ENCODE assay signal across 8 cellular contexts in the genomic region with DNA sequence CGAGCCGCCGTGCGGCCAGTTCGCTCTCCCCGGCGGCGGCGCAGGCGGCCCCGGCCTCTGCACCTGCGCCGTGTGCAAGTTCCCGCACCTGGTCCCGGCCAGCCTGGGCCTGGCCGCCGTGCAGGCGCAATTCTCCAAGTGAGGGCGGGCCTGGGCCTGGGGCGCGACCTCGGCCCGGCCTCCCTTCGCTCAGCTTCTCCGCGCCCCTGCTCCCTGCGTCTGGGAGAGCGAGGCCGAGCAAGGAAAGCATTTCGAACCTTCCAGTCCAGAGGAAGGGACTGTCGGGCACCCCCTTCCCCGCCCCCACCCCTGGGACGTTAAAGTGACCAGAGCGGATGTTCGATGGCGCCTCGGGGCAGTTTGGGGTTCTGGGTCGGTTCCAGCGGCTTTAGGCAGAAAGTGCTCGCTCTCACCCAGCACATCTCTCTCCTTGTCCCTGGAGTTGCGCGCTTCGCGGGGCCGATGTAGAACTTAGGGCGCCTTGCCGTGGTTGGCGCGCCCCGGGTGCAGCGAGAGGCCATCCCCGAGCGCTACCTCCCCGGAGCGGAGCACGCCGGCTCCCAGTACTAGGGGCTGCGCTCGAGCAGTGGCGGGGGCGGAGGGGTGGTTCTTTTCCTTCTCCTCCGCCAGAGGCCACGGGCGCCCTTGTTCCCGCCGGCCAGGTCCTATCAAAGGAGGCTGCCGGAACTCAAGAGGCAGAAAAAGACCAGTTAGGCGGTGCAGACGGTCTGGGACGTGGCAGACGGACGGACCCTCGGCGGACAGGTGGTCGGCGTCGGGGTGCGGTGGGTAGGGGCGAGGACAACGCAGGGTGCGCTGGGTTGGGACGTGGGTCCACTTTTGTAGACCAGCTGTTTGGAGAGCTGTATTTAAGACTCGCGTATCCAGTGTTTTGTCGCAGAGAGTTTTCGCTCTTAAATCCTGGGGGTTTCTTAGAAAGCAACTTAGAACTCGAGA. TPM values are rescaled to one million over a fixed set of nuclear protein-coding genes. Genes with fewer than 3 reads are reported as not detected.
DNase-seq lines count a peak whose midpoint lies in the region; ATAC-seq, FAIRE-seq and TF ChIP-seq lines count a peak whose summit lies in the region.

No MANE protein-coding gene starts in this region.

- in situ Hi-C loops in GM23248 (cut with MboI), result no loop called here

- peak overlapping the region; percentile 84 to 88 for H3K4me3 Mint-ChIP-seq in activated T-cell treated with anti-CD3 and anti-CD28 coated beads, Interleukin-2, amount 50 U/mL, for 72 hours

- no peak for FAIRE-seq in A549 (lab: Jason Lieb, UNC)

- H3K4me1 ChIP-seq in A549 (0 out of 3 replicates have a peak, but pooled peaks cover 4% of the 10 kb centered on the region), GM23248 (ENCODE audit: insufficient read depth) (no peaks in the 10 kb centered on the region)

- TF ChIP-seq RAD21 in A549 (conservative IDR thresholded peaks at IDR 0.05 in 1 of 2, IDR thresholded peaks at IDR 0.05 in 1 of 2), result no peak

- no peak overlapping the region for H3K27ac ChIP-seq in A549
- no peak overlapping the region for H3K27ac ChIP-seq in GM23248

- no peaks in the 10 kb centered on the region for H3F3A ChIP-seq in GM23248 (ENCODE audit: insufficient read depth)

- no peak for TF ChIP-seq EP300 in A549 (IDR thresholded peaks at IDR 0.05)

- no peak overlapping the region for H3K27ac Mint-ChIP-seq in activated T-cell treated with anti-CD3 and anti-CD28 coated beads, Interleukin-2, amount 50 U/mL, for 72 hours

- H3K4me3 ChIP-seq in A549, result peak overlapping the region; percentile 42
- H3K4me3 ChIP-seq in GM23248, result peak overlapping the region; percentile 56
- peak overlapping the region; percentile 13 for H3K4me3 ChIP-seq in iPS-11a (ENCODE audit: low read depth, low read length)

- no peaks in the 10 kb centered on the region for H4K20me1 ChIP-seq in GM23248 (ENCODE audit: insufficient read depth)

- WGBS in A549 (ENCODE audit: missing lambda C conversion rate), result 11% methylated on average over 8 of the region's 87 CpGs
- 3% methylated on average over 73 to 86 of the region's 87 CpGs for WGBS in GM23248 (ENCODE audit: low coverage in 1 of 2, low lambda C conversion rate in 2 of 2, missing lambda C conversion rate in 2 of 2), 2 experiments

- H3K9me3 Mint-ChIP-seq in activated T-cell treated with anti-CD3 and anti-CD28 coated beads, Interleukin-2, amount 50 U/mL, for 72 hours, result peaks cover 0 to 2% of the 10 kb centered on the region in 2 donors

- peak overlapping the region; percentile 85 for H3K4me2 ChIP-seq in A549
- peak overlapping the region; percentile 36 for H3K4me2 ChIP-seq in GM23248 (ENCODE audit: unreplicated experiment)

- no peak overlapping the region for H3K9ac ChIP-seq in GM23248

- no peak for TF ChIP-seq CTCF in A549 (IDR thresholded peaks at IDR 0.05)

- H3K27me3 ChIP-seq in GM23248 (replicated peaks; ENCODE audit: insufficient read depth), result peaks cover 87% of the 10 kb centered on the region

- no peaks in the 10 kb centered on the region for H3K9me2 ChIP-seq in GM23248 (ENCODE audit: insufficient read depth)

- no peaks in the 10 kb centered on the region for H3K36me3 ChIP-seq in GM23248 (ENCODE audit: low read depth)

- H2AFZ ChIP-seq in GM23248, result 0 out of 2 replicates have a peak overlapping the region, but pooled peaks have one; percentile 34

- no peak for TF ChIP-seq POLR2A in A549 (IDR thresholded peaks at IDR 0.05; ENCODE audit: low read length)

- peaks cover 70% of the 10 kb centered on the region for H3K27me3 Mint-ChIP-seq in activated T-cell treated with anti-CD3 and anti-CD28 coated beads, Interleukin-2, amount 50 U/mL, for 72 hours (ENCODE audit: low read depth)

- H3K4me1 Mint-ChIP-seq in activated T-cell treated with anti-CD3 and anti-CD28 coated beads, Interleukin-2, amount 50 U/mL, for 72 hours (ENCODE audit: low read depth), result peaks cover 16% of the 10 kb centered on the region

- H3K79me2 ChIP-seq in GM23248 (ENCODE audit: insufficient read depth), result no peaks in the 10 kb centered on the region

- peak in 1 of 2 experiments; percentile 30 for DNase-seq in A549 (ENCODE audit: low read depth in 1 of 2, low spot score in 1 of 2)
- DNase-seq in GM23248, result peak; percentile 13
- peak; percentile 21 to 25 for DNase-seq in activated T-cell treated with anti-CD3 and anti-CD28 coated beads, Interleukin-2, amount 50 U/mL, for 72 hours
- peak; percentile 20 to 39 for DNase-seq in stimulated activated CD4-positive, alpha-beta T cell treated with anti-CD3 and anti-CD28 coated beads, Interleukin-2, amount 100 ng/mL, for 24 hours
- no peak for DNase-seq in NCI-H2107 (lab: John Stamatoyannopoulos, UW)
- no peak for DNase-seq in NCI-H1694 (lab: John Stamatoyannopoulos, UW)
- DNase-seq in NCI-H2029 (lab: John Stamatoyannopoulos, UW), result no peak

- H3K9me3 ChIP-seq in A549 (peaks cover 8% of the 10 kb centered on the region), GM23248 (ENCODE audit: low read depth) (no peaks in the 10 kb centered on the region)

- CTCF ChIA-PET in A549 (lab: Yijun Ruan, JAX), result interaction anchor here (1.0 kb wide), 1 partner anchor 9 kb away, joined by 3 read pairs; no protein-coding TSS in a partner anchor

- no peaks in the 10 kb centered on the region for H3K36me3 Mint-ChIP-seq in activated T-cell treated with anti-CD3 and anti-CD28 coated beads, Interleukin-2, amount 50 U/mL, for 72 hours (ENCODE audit: insufficient read depth in 2 of 2)

- POLR2A ChIA-PET in A549 (lab: Yijun Ruan, JAX), result no interaction called here

- ATAC-seq in A549, result peak; percentile 42 to 50; a peak in 5 of 6 replicates
- peak; percentile 27 to 35 for ATAC-seq in activated T-cell treated with anti-CD3 and anti-CD28 coated beads, Interleukin-2, amount 50 U/mL, for 72 hours (replicated peaks in 1 of 2)

TF ChIP-seq in A549, 52 proteins besides CTCF, POLR2A, EP300 and RAD21:
- TF ChIP-seq, protein P1, sequence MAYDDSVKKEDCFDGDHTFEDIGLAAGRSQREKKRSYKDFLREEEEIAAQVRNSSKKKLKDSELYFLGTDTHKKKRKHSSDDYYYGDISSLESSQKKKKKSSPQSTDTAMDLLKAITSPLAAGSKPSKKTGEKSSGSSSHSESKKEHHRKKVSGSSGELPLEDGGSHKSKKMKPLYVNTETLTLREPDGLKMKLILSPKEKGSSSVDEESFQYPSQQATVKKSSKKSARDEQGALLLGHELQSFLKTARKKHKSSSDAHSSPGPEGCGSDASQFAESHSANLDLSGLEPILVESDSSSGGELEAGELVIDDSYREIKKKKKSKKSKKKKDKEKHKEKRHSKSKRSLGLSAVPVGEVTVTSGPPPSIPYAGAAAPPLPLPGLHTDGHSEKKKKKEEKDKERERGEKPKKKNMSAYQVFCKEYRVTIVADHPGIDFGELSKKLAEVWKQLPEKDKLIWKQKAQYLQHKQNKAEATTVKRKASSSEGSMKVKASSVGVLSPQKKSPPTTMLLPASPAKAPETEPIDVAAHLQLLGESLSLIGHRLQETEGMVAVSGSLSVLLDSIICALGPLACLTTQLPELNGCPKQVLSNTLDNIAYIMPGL (CRISPR knock-in tag; IDR thresholded peaks at IDR 0.05; ENCODE audit: borderline replicate concordance), result no peak

RNA-seq across cellular contexts. Expression of a gene that starts 1.3 kb away (rescaled TPM):
- polyA plus RNA-seq in A549 (2011; rRNA removed), result not detected in 2 replicates
- polyA plus RNA-seq in A549 (2012; cell fraction: cytosol; rRNA removed), result 0.01 TPM in 1 of 2 replicates, not detected in the other
- 0.04 and 0.12 TPM in 2 replicates for polyA plus RNA-seq in A549 (2012; cell fraction: nucleus; rRNA removed)
- not detected in 3 replicates for polyA plus RNA-seq in A549 (2017; fragmentation: RNase III; extraction: RNeasy Plus Mini Kit Qiagen cat#74134 plus additional on column Dnase treatment)
- not detected in 2 replicates for polyA minus RNA-seq in A549 (2011; rRNA and poly(A)+ RNA removed)
- not detected in 2 replicates for total RNA-seq in GM23248 (2014; rRNA removed; shearing (Covaris generic))
- polyA plus RNA-seq in GM23248 (2016; fragmentation: Nextera tagmentation; extraction: Ambion mirVana), result not detected in 2 replicates
- not detected for total RNA-seq in activated T-cell treated with anti-CD3 and anti-CD28 coated beads, Interleukin-2, amount 50 U/mL, for 72 hours

RNA-seq across cellular contexts. Expression of a gene that starts 45.5 kb away (rescaled TPM):
- polyA plus RNA-seq in A549 (2011; rRNA removed), result not detected in 2 replicates
- not detected in 2 replicates for polyA plus RNA-seq in A549 (2012; cell fraction: cytosol; rRNA removed)
- polyA plus RNA-seq in A549 (2012; cell fraction: nucleus; rRNA removed), result not detected in 2 replicates
- polyA plus RNA-seq in A549 (2017; fragmentation: RNase III; extraction: RNeasy Plus Mini Kit Qiagen cat#74134 plus additional on column Dnase treatment), result not detected in 3 replicates
- polyA minus RNA-seq in A549 (2011; rRNA and poly(A)+ RNA removed), result 0.04 TPM in 1 of 2 replicates, not detected in the other
- not detected in 2 replicates for total RNA-seq in GM23248 (2014; rRNA removed; shearing (Covaris generic))
- polyA plus RNA-seq in GM23248 (2016; fragmentation: Nextera tagmentation; extraction: Ambion mirVana), result not detected in 2 replicates
- not detected for total RNA-seq in activated T-cell treated with anti-CD3 and anti-CD28 coated beads, Interleukin-2, amount 50 U/mL, for 72 hours

Comparison
In these comparisons a context has a peak if more than half of its experiments do, and no peak if none do; other contexts are left out.
1. DNase-seq: peak in GM23248 (single experiment), activated T-cell treated with anti-CD3 and anti-CD28 coated beads, Interleukin-2, amount 50 U/mL, for 72 hours (2 of 2) and stimulated activated CD4-positive, alpha-beta T cell treated with anti-CD3 and anti-CD28 coated beads, Interleukin-2, amount 100 ng/mL, for 24 hours (2 of 2); none in NCI-H2107 (single experiment), NCI-H1694 (single experiment) and NCI-H2029 (single experiment).
2. Peak in every context shown above with its lines, with median percentiles within 50 percentile points of each other: H3K4me3 ChIP-seq.